Comparison of ENCODE assay signal across 8 cellular contexts in the genomic region with DNA sequence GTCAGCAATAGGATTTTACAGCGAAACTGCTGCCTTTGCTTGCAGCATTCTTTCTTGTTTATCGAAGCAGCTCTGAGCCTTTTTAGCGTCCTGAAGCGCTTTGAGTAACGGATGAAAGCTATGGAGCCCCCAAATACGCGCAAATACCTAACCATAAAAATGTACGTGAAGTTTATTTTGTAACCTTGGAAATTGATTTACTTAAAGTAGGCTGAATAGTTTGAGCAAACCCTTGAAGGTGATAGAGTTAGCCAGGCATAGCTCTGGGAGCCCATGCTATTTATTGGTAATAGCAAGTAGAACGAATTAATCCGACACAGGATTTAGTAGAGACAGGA. TPM values are rescaled to one million over a fixed set of nuclear protein-coding genes. Genes with fewer than 3 reads are reported as not detected.
A peak's percentile ranks its signal among the peaks of the same experiment; 100 is the strongest.
DNase-seq lines count a peak whose midpoint lies in the region; ATAC-seq and TF ChIP-seq lines count a peak whose summit lies in the region.

No MANE protein-coding gene starts in this region.

- intact Hi-C loops in left cardiac atrium (cut with DNase I) = no loop called here
- intact Hi-C loops in dorsolateral prefrontal cortex (cut with DNase I) = no loop called here
- intact Hi-C loops in uterus (cut with DNase I; ENCODE audit: low total_unique reads) = no loop called here

- TF ChIP-seq POLR2A in uterus (IDR thresholded peaks at IDR 0.05) = no peak

- WGBS in mesodermal cell (ENCODE audit: insufficient coverage in 2 of 2), 2 experiments = 24 to 30% methylated on average over 5 to 7 of the region's 10 CpGs

- H3K9me3 ChIP-seq in cardiac muscle cell (ENCODE audit: low read depth) = no peaks in the 10 kb centered on the region
- no peaks in the 10 kb centered on the region for H3K9me3 ChIP-seq in mesodermal cell (ENCODE audit: control insufficient read depth, low read length)
- no peaks in the 10 kb centered on the region for H3K9me3 ChIP-seq in uterus

- no peak for ATAC-seq in left cardiac atrium
- no peak for ATAC-seq in HG03460 (IDR thresholded peaks at IDR 0.05; ENCODE audit: unreplicated experiment)

- peak overlapping the region; percentile 56 for H3K4me3 ChIP-seq in cardiac muscle cell
- H3K4me3 ChIP-seq in dorsolateral prefrontal cortex = peak overlapping the region; percentile 36 to 77 (median 62)
- peak overlapping the region; percentile 49 for H3K4me3 ChIP-seq in mesodermal cell (ENCODE audit: extremely low read depth, insufficient read depth, low read length, poor library complexity, severe bottlenecking)
- peak overlapping the region; percentile 5 to 37 for H3K4me3 ChIP-seq in uterus

- TF ChIP-seq CTCF in cardiac muscle cell (IDR thresholded peaks at IDR 0.05; ENCODE audit: low read depth, low read length) (no peak), dorsolateral prefrontal cortex (IDR thresholded peaks at IDR 0.05 in 54 of 56, conservative IDR thresholded peaks at IDR 0.05 in 2 of 56; ENCODE audit: low read depth in 1 of 56, partially characterized antibody in 56 of 56) (no peak), uterus (IDR thresholded peaks at IDR 0.05) (no peak)

- H3K27me3 ChIP-seq in cardiac muscle cell = peaks cover 46% of the 10 kb centered on the region
- H3K27me3 ChIP-seq in dorsolateral prefrontal cortex = peaks cover 0 to 33% (median 17%) of the 10 kb centered on the region in 45 donors
- H3K27me3 ChIP-seq in uterus = peaks cover 0 to 10% of the 10 kb centered on the region in 2 donors

- H3K4me1 ChIP-seq in cardiac muscle cell (ENCODE audit: low read depth) (peaks cover 6% of the 10 kb centered on the region), mesodermal cell (ENCODE audit: control insufficient read depth, insufficient read depth, low read length, poor library complexity, severe bottlenecking) (peaks cover 6% of the 10 kb centered on the region), uterus (no peaks in the 10 kb centered on the region)

- peak in 1 of 2 donors; percentile 24 for DNase-seq in cardiac muscle cell (ENCODE audit: low read depth in 1 of 2, low spot score in 1 of 2)
- no peak for DNase-seq in left cardiac atrium
- no peak for DNase-seq in dorsolateral prefrontal cortex
- DNase-seq in uterus = no peak
- no peak for DNase-seq in NCI-H2196 (lab: John Stamatoyannopoulos, UW; ENCODE audit: unreplicated experiment)
- no peak for DNase-seq in stimulated activated CD4-positive, alpha-beta T cell treated with anti-CD3 and anti-CD28 coated beads, Interleukin-4, amount 100 ng/mL, for 1 hour

- H3K36me3 ChIP-seq in cardiac muscle cell = no peaks in the 10 kb centered on the region
- H3K36me3 ChIP-seq in mesodermal cell (ENCODE audit: control insufficient read depth, insufficient read depth, low read length) = no peaks in the 10 kb centered on the region
- H3K36me3 ChIP-seq in uterus = no peaks in the 10 kb centered on the region

- H3K27ac ChIP-seq in cardiac muscle cell = no peak overlapping the region
- peak overlapping the region in 22 of 59 donors; percentile 3 to 74 (median 42) for H3K27ac ChIP-seq in dorsolateral prefrontal cortex
- no peak overlapping the region for H3K27ac ChIP-seq in mesodermal cell (ENCODE audit: low read depth, low read length, severe bottlenecking)
- H3K27ac ChIP-seq in uterus = no peak overlapping the region

RNA-seq across cellular contexts. Expression of a gene that starts 0.2 kb away (rescaled TPM):
- total RNA-seq in cardiac muscle cell (0.45 and 1.6 TPM in 2 replicates), left cardiac atrium (1 to 10 TPM; 2.5 to 4.6 TPM), dorsolateral prefrontal cortex (10 to 100 TPM in 2 of 120 experiments, 1 to 10 TPM in 118; 1.5 to 17.3 (median 4.4) TPM), uterus (10 to 100 TPM in 2 of 4 donors, 1 to 10 TPM in 1, under 1 TPM in 1; 0.26 to 12.6 (median 8.1) TPM)
- polyA plus RNA-seq in cardiac muscle cell = 0.49 and 1.2 TPM in 2 replicates
- 0.33 TPM for polyA plus RNA-seq in mesodermal cell (2013, experiment 1 of 2)
- 0.40 TPM for polyA plus RNA-seq in mesodermal cell (2013, experiment 2 of 2)

RNA-seq across cellular contexts. Expression of a gene that starts 54.2 kb away (rescaled TPM):
- total RNA-seq in cardiac muscle cell (23.3 and 23.6 TPM in 2 replicates), left cardiac atrium (10 to 100 TPM; 15.5 to 17.1 TPM), dorsolateral prefrontal cortex (10 to 100 TPM; 23.3 to 64.1 (median 36.9) TPM), uterus (10 to 100 TPM; 50.3 to 81.8 (median 55.2) TPM)
- polyA plus RNA-seq in cardiac muscle cell = 12.4 and 15.6 TPM in 2 replicates
- 11.6 TPM for polyA plus RNA-seq in mesodermal cell (2013, experiment 1 of 2)
- 14.7 TPM for polyA plus RNA-seq in mesodermal cell (2013, experiment 2 of 2)
